Comparison of ENCODE assay signal across 4 cellular contexts in genomic region chr5:181210148-181210547, GRCh38. TPM values are rescaled to one million over a fixed set of nuclear protein-coding genes. Genes with fewer than 3 reads are reported as not detected.
DNase-seq lines count a peak whose midpoint lies in the region; ATAC-seq, FAIRE-seq and TF ChIP-seq lines count a peak whose summit lies in the region.
"Not testable (repeated sequence)": the region's sequence is repeated elsewhere in the genome, so short reads cannot be mapped to it uniquely, and the experiment has no call there.

No MANE protein-coding gene starts in this region.

- ATAC-seq in HCT116, result peak; percentile 13
- not testable (repeated sequence) for ATAC-seq in HepG2

- RAD21 ChIA-PET in HCT116 (lab: Charles Lee; ENCODE audit: low non-redundant PET in 1 of 2, low total read pairs in 2 of 2, uncharacterized antibody in 2 of 2, unreplicated experiment in 2 of 2), result not testable (repeated sequence)

- peak overlapping the region; percentile 27; the same call in 1 of the 2 replicates for H3K9ac ChIP-seq in HCT116 (ENCODE audit: low read length)
- H3K9ac ChIP-seq in MM.1S (ENCODE audit: low read length); HepG2 (ENCODE audit: insufficient read depth, low read depth, low read length): not testable (repeated sequence)

- not testable (repeated sequence) for TF ChIP-seq CTCF in HCT116 (IDR thresholded peaks at IDR 0.05 in 2 of 3, conservative IDR thresholded peaks at IDR 0.05 in 1 of 3; ENCODE audit: borderline replicate concordance in 1 of 3, insufficient read depth in 1 of 3, low read depth in 2 of 3, low read length in 2 of 3); MM.1S (IDR thresholded peaks at IDR 0.05; ENCODE audit: low read length); HepG2 (CRISPR knock-in tag; IDR thresholded peaks at IDR 0.05); sigmoid colon (IDR thresholded peaks at IDR 0.05)

- intact Hi-C loops in HCT116 (cut with micrococcal nuclease), result loop anchor here (1.0 kb wide), 1 partner anchor 8 kb away; no protein-coding TSS in a partner anchor
- intact Hi-C loops in HepG2 (cut with micrococcal nuclease; ENCODE audit: unreplicated experiment); sigmoid colon (cut with DNase I): not testable (repeated sequence)

- TF ChIP-seq EP300 in HepG2 (IDR thresholded peaks at IDR 0.05; ENCODE audit: low read depth in 2 of 2, low read length in 2 of 2); HepG2 (CRISPR knock-in tag; IDR thresholded peaks at IDR 0.05; ENCODE audit: borderline replicate concordance); sigmoid colon (IDR thresholded peaks at IDR 0.05): not testable (repeated sequence)

- H3K4me1 ChIP-seq in HCT116 (ENCODE audit: control insufficient read depth in 1 of 2, insufficient read depth in 2 of 2, low read length in 2 of 2) (peaks cover 22 to 65% of the 10 kb centered on the region in 2 experiments), sigmoid colon (peaks cover 0 to 21% (median 20%) of the 10 kb centered on the region in 4 donors)
- not testable (repeated sequence) for H3K4me1 ChIP-seq in MM.1S (ENCODE audit: low read length); HepG2 (ENCODE audit: insufficient read depth, low read length)

- not testable (repeated sequence) for H3K9me3 ChIP-seq in HCT116 (ENCODE audit: control insufficient read depth in 1 of 2, insufficient read depth in 1 of 2, low read depth in 1 of 2, low read length in 2 of 2); MM.1S (replicated peaks; ENCODE audit: insufficient read depth, low read length); HepG2 (ENCODE audit: low read length); sigmoid colon

- not testable (repeated sequence) for H3K36me3 ChIP-seq in HCT116 (ENCODE audit: control insufficient read depth in 1 of 2, insufficient read depth in 2 of 2, low read length in 2 of 2); MM.1S (replicated peaks; ENCODE audit: insufficient read depth, low read length); HepG2 (replicated peaks in 1 of 2; ENCODE audit: control insufficient read depth in 1 of 2, insufficient read depth in 2 of 2, low read length in 2 of 2); sigmoid colon

- H2AFZ ChIP-seq in HCT116 (ENCODE audit: low read depth, low read length, poor library complexity, severe bottlenecking), result peak overlapping the region; percentile 49
- not testable (repeated sequence) for H2AFZ ChIP-seq in MM.1S (ENCODE audit: low read length); HepG2 (ENCODE audit: low read length)

- TF ChIP-seq POLR2A in HCT116 (IDR thresholded peaks at IDR 0.05; ENCODE audit: borderline replicate concordance, extremely low read depth, insufficient read depth, insufficient read length); HepG2 (IDR thresholded peaks at IDR 0.05; ENCODE audit: insufficient read depth in 1 of 2, low read depth in 2 of 2, low read length in 2 of 2); sigmoid colon (IDR thresholded peaks at IDR 0.05): not testable (repeated sequence)

- peak overlapping the region; percentile 73 for H3K4me2 ChIP-seq in HCT116 (ENCODE audit: low read length)
- H3K4me2 ChIP-seq in MM.1S (ENCODE audit: low read depth, low read length); HepG2 (ENCODE audit: low read depth, low read length): not testable (repeated sequence)

- not testable (repeated sequence) for BruUV-seq in HCT116 (replicated peaks; lab: Mats Ljungman, UMichigan); HepG2 (replicated peaks; lab: Mats Ljungman, UMichigan)

- CTCF ChIA-PET in HCT116 (lab: Charles Lee), result interaction anchor here (0.7 kb wide), 1 partner anchor 341 kb away, joined by 3 read pairs; no protein-coding TSS in a partner anchor
- CTCF ChIA-PET in HepG2 (lab: Yijun Ruan, JAX; ENCODE audit: low intra/inter-chr PET ratio, low total read pairs), result not testable (repeated sequence)

- in situ Hi-C loops in HepG2 (cut with HindIII; ENCODE audit: extremely low pct_ligation_motif_present, low pct_unique_long_range_greater_than_20kb), result not testable (repeated sequence)

- H3F3A ChIP-seq in MM.1S (ENCODE audit: insufficient read depth, low read length), result peaks cover 18% of the 10 kb centered on the region

- POLR2A ChIA-PET in HCT116 (lab: Charles Lee), result interaction anchor here (0.9 kb wide), 1 partner anchor 18 kb away, joined by 3 read pairs; no protein-coding TSS in a partner anchor
- POLR2A ChIA-PET in HepG2 (lab: Yijun Ruan, JAX), result not testable (repeated sequence)

- H3K9me2 ChIP-seq in HCT116 (ENCODE audit: insufficient read depth); MM.1S (replicated peaks; ENCODE audit: insufficient read depth, low read length): not testable (repeated sequence)

- WGBS in HepG2 (ENCODE audit: low lambda C conversion rate), result 16% methylated on average over 9 of the region's 11 CpGs
- 57 to 84% methylated on average over 11 of the region's 11 CpGs for WGBS in sigmoid colon, 2 donors

- H3K79me2 ChIP-seq in HCT116 (ENCODE audit: insufficient read depth, low read length); MM.1S (ENCODE audit: low read length); HepG2 (ENCODE audit: insufficient read depth, low read length): not testable (repeated sequence)

- not testable (repeated sequence) for TF ChIP-seq RAD21 in HCT116 (IDR thresholded peaks at IDR 0.05; ENCODE audit: low read depth); HepG2 (CRISPR knock-in tag; IDR thresholded peaks at IDR 0.05)

- FAIRE-seq in HepG2 (lab: Jason Lieb, UNC), result not testable (repeated sequence)

- peak overlapping the region; percentile 56 for H3K27ac ChIP-seq in HCT116 (ENCODE audit: low read depth, low read length)
- H3K27ac ChIP-seq in MM.1S (ENCODE audit: low read length); HepG2 (ENCODE audit: extremely low read length, insufficient read depth, low read length); sigmoid colon: not testable (repeated sequence)

- H4K20me1 ChIP-seq in HCT116 (ENCODE audit: insufficient read depth); MM.1S (ENCODE audit: insufficient read depth, low read length); HepG2 (ENCODE audit: insufficient read depth, low read length): not testable (repeated sequence)

- peak; percentile 48 for DNase-seq in HCT116 (ENCODE audit: low read depth, low spot score)
- peak; percentile 2 for DNase-seq in MM.1S
- not testable (repeated sequence) for DNase-seq in HepG2 (ENCODE audit: low spot score)
- peak; percentile 49 for DNase-seq in sigmoid colon

- not testable (repeated sequence) for H3K27me3 ChIP-seq in HCT116 (ENCODE audit: insufficient read depth, low read length); MM.1S (replicated peaks; ENCODE audit: insufficient read depth, low read length); sigmoid colon
- peaks cover 0 to 14% of the 10 kb centered on the region in 2 experiments; a peak in 1 of 5 replicates for H3K27me3 ChIP-seq in HepG2 (ENCODE audit: control insufficient read depth in 1 of 2, insufficient read depth in 2 of 2, low read length in 2 of 2)

- peak overlapping the region in 1 of 2 experiments; percentile 30; a peak in 2 of 4 replicates for H3K4me3 ChIP-seq in HCT116 (replicated peaks in 1 of 2; ENCODE audit: low read depth in 1 of 2, low read length in 2 of 2)
- H3K4me3 ChIP-seq in MM.1S (ENCODE audit: low read length); HepG2 (replicated peaks in 1 of 3; ENCODE audit: insufficient read depth in 1 of 3, low read depth in 2 of 3, low read length in 3 of 3); sigmoid colon: not testable (repeated sequence)

RNA-seq across cellular contexts. Expression of gene TRIM7, which starts 5.2 kb away (rescaled TPM):
- 30.2 TPM for total RNA-seq in HCT116 (2021; ENCODE audit: unreplicated experiment)
- 21.9 and 25.3 TPM in 2 replicates for polyA plus RNA-seq in HCT116 (2012)
- not detected in 2 replicates for total RNA-seq in HepG2 (2016; rRNA removed; fragmentation: Illumina TruSeq; extraction: Trizol)
- total RNA-seq in HepG2 (2016; cell fraction: cytosol; rRNA removed; fragmentation: Illumina TruSeq; extraction: Trizol; ENCODE audit: low read depth), result not detected in 2 replicates
- not detected in 2 replicates for total RNA-seq in HepG2 (2016; cell fraction: insoluble cytoplasmic fraction; rRNA removed; fragmentation: Illumina TruSeq; extraction: Trizol)
- total RNA-seq in HepG2 (2016; cell fraction: membrane; rRNA removed; fragmentation: Illumina TruSeq; extraction: Trizol), result not detected in 2 replicates
- not detected in 2 replicates for total RNA-seq in HepG2 (2016; cell fraction: nucleus; rRNA removed; fragmentation: Illumina TruSeq; extraction: Trizol)
- 0.10 and 0.13 TPM in 2 replicates for polyA plus RNA-seq in HepG2 (2011; rRNA removed)
- polyA plus RNA-seq in HepG2 (2011; cell fraction: cytosol; rRNA removed), result 0.11 and 0.13 TPM in 2 replicates
- polyA plus RNA-seq in HepG2 (2011; cell fraction: nucleus; rRNA removed), result 0.16 and 0.29 TPM in 2 replicates
- polyA plus RNA-seq in HepG2 (2012), result 0.13 TPM in 1 of 2 replicates, not detected in the other
- not detected in 2 replicates for polyA plus RNA-seq in HepG2 (2016; cell fraction: cytosol; fragmentation: Illumina TruSeq; extraction: Trizol; ENCODE audit: low read depth)
- polyA plus RNA-seq in HepG2 (2016; cell fraction: insoluble cytoplasmic fraction; fragmentation: Illumina TruSeq; extraction: Trizol; ENCODE audit: low read depth), result not detected in 2 replicates
- 0.23 TPM in 1 of 2 replicates, not detected in the other for polyA plus RNA-seq in HepG2 (2016; cell fraction: membrane; fragmentation: Illumina TruSeq; extraction: Trizol; ENCODE audit: low read depth)
- polyA plus RNA-seq in HepG2 (2016; cell fraction: nucleus; fragmentation: Illumina TruSeq; extraction: Trizol; ENCODE audit: insufficient read depth, low read depth), result not detected in 2 replicates
- 10.8 TPM in 1 of 2 replicates, not detected in the other for polyA minus RNA-seq in HepG2 (2011; rRNA and poly(A)+ RNA removed; ENCODE audit: low replicate concordance)
- 0.88 TPM in 1 of 2 replicates, not detected in the other for polyA minus RNA-seq in HepG2 (2011; cell fraction: cytosol; rRNA and poly(A)+ RNA removed)
- polyA minus RNA-seq in HepG2 (2011; cell fraction: nucleus; rRNA and poly(A)+ RNA removed), result 1.2 TPM in 1 of 2 replicates, not detected in the other
- 1 to 10 TPM in 3 of 4 donors, under 1 TPM in 1; 0.55 to 2.1 (median 1.1) TPM for total RNA-seq in sigmoid colon
- 1 to 10 TPM in 2 of 3 donors, under 1 TPM in 1; 0.60 to 5.3 (median 3.2) TPM for polyA plus RNA-seq in sigmoid colon

RNA-seq across cellular contexts. Expression of gene TRIM41, which starts 12.9 kb away (rescaled TPM):
- total RNA-seq in HCT116 (2021; ENCODE audit: unreplicated experiment) (51.8 TPM), HepG2 (2016; rRNA removed; fragmentation: Illumina TruSeq; extraction: Trizol) (10.9 and 16.7 TPM in 2 replicates), sigmoid colon (10 to 100 TPM in 2 of 4 donors, 1 to 10 TPM in 2; 8.2 to 15.3 (median 11.8) TPM)
- polyA plus RNA-seq in HCT116 (2012), result 34.1 and 37.8 TPM in 2 replicates
- total RNA-seq in HepG2 (2016; cell fraction: cytosol; rRNA removed; fragmentation: Illumina TruSeq; extraction: Trizol; ENCODE audit: low read depth), result 3.4 and 3.6 TPM in 2 replicates
- total RNA-seq in HepG2 (2016; cell fraction: insoluble cytoplasmic fraction; rRNA removed; fragmentation: Illumina TruSeq; extraction: Trizol), result 12.4 and 16.7 TPM in 2 replicates
- 9.1 and 9.7 TPM in 2 replicates for total RNA-seq in HepG2 (2016; cell fraction: membrane; rRNA removed; fragmentation: Illumina TruSeq; extraction: Trizol)
- 11.4 and 13.1 TPM in 2 replicates for total RNA-seq in HepG2 (2016; cell fraction: nucleus; rRNA removed; fragmentation: Illumina TruSeq; extraction: Trizol)
- polyA plus RNA-seq in HepG2 (2011; rRNA removed) (10.2 and 10.9 TPM in 2 replicates), sigmoid colon (10 to 100 TPM; 13.2 to 25.3 (median 19.0) TPM)
- polyA plus RNA-seq in HepG2 (2011; cell fraction: cytosol; rRNA removed), result 5.4 and 6.4 TPM in 2 replicates
- 66.0 and 81.3 TPM in 2 replicates for polyA plus RNA-seq in HepG2 (2011; cell fraction: nucleus; rRNA removed)
- polyA plus RNA-seq in HepG2 (2012), result 10.5 and 10.9 TPM in 2 replicates
- 2.6 and 3.0 TPM in 2 replicates for polyA plus RNA-seq in HepG2 (2016; cell fraction: cytosol; fragmentation: Illumina TruSeq; extraction: Trizol; ENCODE audit: low read depth)
- polyA plus RNA-seq in HepG2 (2016; cell fraction: insoluble cytoplasmic fraction; fragmentation: Illumina TruSeq; extraction: Trizol; ENCODE audit: low read depth), result 15.2 and 16.5 TPM in 2 replicates
- polyA plus RNA-seq in HepG2 (2016; cell fraction: membrane; fragmentation: Illumina TruSeq; extraction: Trizol; ENCODE audit: low read depth), result 7.8 and 8.3 TPM in 2 replicates
- 28.6 and 33.8 TPM in 2 replicates for polyA plus RNA-seq in HepG2 (2016; cell fraction: nucleus; fragmentation: Illumina TruSeq; extraction: Trizol; ENCODE audit: insufficient read depth, low read depth)
- 7.5 and 14.8 TPM in 2 replicates for polyA minus RNA-seq in HepG2 (2011; rRNA and poly(A)+ RNA removed; ENCODE audit: low replicate concordance)
- polyA minus RNA-seq in HepG2 (2011; cell fraction: cytosol; rRNA and poly(A)+ RNA removed), result 3.3 and 3.7 TPM in 2 replicates
- 17.4 and 18.8 TPM in 2 replicates for polyA minus RNA-seq in HepG2 (2011; cell fraction: nucleus; rRNA and poly(A)+ RNA removed)

RNA-seq across cellular contexts. Expression of gene RACK1, which starts 33.6 kb away (rescaled TPM):
- 2,432 TPM for total RNA-seq in HCT116 (2021; ENCODE audit: unreplicated experiment)
- 5,228 and 5,585 TPM in 2 replicates for polyA plus RNA-seq in HCT116 (2012)
- 2,514 and 3,226 TPM in 2 replicates for total RNA-seq in HepG2 (2016; rRNA removed; fragmentation: Illumina TruSeq; extraction: Trizol)
- total RNA-seq in HepG2 (2016; cell fraction: cytosol; rRNA removed; fragmentation: Illumina TruSeq; extraction: Trizol; ENCODE audit: low read depth), result 4,063 and 4,402 TPM in 2 replicates
- total RNA-seq in HepG2 (2016; cell fraction: insoluble cytoplasmic fraction; rRNA removed; fragmentation: Illumina TruSeq; extraction: Trizol), result 2,554 and 3,310 TPM in 2 replicates
- total RNA-seq in HepG2 (2016; cell fraction: membrane; rRNA removed; fragmentation: Illumina TruSeq; extraction: Trizol), result 5,165 and 5,275 TPM in 2 replicates
- total RNA-seq in HepG2 (2016; cell fraction: nucleus; rRNA removed; fragmentation: Illumina TruSeq; extraction: Trizol), result 943 and 1,018 TPM in 2 replicates
- polyA plus RNA-seq in HepG2 (2011; rRNA removed), result 6,141 and 6,693 TPM in 2 replicates
- 6,517 and 7,296 TPM in 2 replicates for polyA plus RNA-seq in HepG2 (2011; cell fraction: cytosol; rRNA removed)
- polyA plus RNA-seq in HepG2 (2011; cell fraction: nucleus; rRNA removed), result 2,166 and 2,467 TPM in 2 replicates
- 4,104 and 4,114 TPM in 2 replicates for polyA plus RNA-seq in HepG2 (2012)
- 3,699 and 3,997 TPM in 2 replicates for polyA plus RNA-seq in HepG2 (2016; cell fraction: cytosol; fragmentation: Illumina TruSeq; extraction: Trizol; ENCODE audit: low read depth)
- polyA plus RNA-seq in HepG2 (2016; cell fraction: insoluble cytoplasmic fraction; fragmentation: Illumina TruSeq; extraction: Trizol; ENCODE audit: low read depth), result 3,545 and 3,580 TPM in 2 replicates
- polyA plus RNA-seq in HepG2 (2016; cell fraction: membrane; fragmentation: Illumina TruSeq; extraction: Trizol; ENCODE audit: low read depth), result 4,862 and 5,343 TPM in 2 replicates
- 1,515 and 1,598 TPM in 2 replicates for polyA plus RNA-seq in HepG2 (2016; cell fraction: nucleus; fragmentation: Illumina TruSeq; extraction: Trizol; ENCODE audit: insufficient read depth, low read depth)
- polyA minus RNA-seq in HepG2 (2011; rRNA and poly(A)+ RNA removed; ENCODE audit: low replicate concordance), result 10,364 and 11,951 TPM in 2 replicates
- 2,548 and 2,636 TPM in 2 replicates for polyA minus RNA-seq in HepG2 (2011; cell fraction: cytosol; rRNA and poly(A)+ RNA removed)
- polyA minus RNA-seq in HepG2 (2011; cell fraction: nucleus; rRNA and poly(A)+ RNA removed), result 1,064 and 1,481 TPM in 2 replicates
- total RNA-seq in sigmoid colon, result 1,000 to 10,000 TPM; 2,029 to 2,209 (median 2,163) TPM
- 1,000 to 10,000 TPM; 1,821 to 2,943 (median 2,181) TPM for polyA plus RNA-seq in sigmoid colon

RNA-seq across cellular contexts. Expression of gene TRIM52, which starts 50.8 kb away (rescaled TPM):
- total RNA-seq in HCT116 (2021; ENCODE audit: unreplicated experiment), result 7.6 TPM
- polyA plus RNA-seq in HCT116 (2012), result 5.7 and 6.3 TPM in 2 replicates
- total RNA-seq in HepG2 (2016; rRNA removed; fragmentation: Illumina TruSeq; extraction: Trizol), result 5.7 and 7.2 TPM in 2 replicates
- total RNA-seq in HepG2 (2016; cell fraction: cytosol; rRNA removed; fragmentation: Illumina TruSeq; extraction: Trizol; ENCODE audit: low read depth), result 0.20 and 0.44 TPM in 2 replicates
- total RNA-seq in HepG2 (2016; cell fraction: insoluble cytoplasmic fraction; rRNA removed; fragmentation: Illumina TruSeq; extraction: Trizol), result 5.4 and 6.0 TPM in 2 replicates
- total RNA-seq in HepG2 (2016; cell fraction: membrane; rRNA removed; fragmentation: Illumina TruSeq; extraction: Trizol), result 2.1 and 2.2 TPM in 2 replicates
- total RNA-seq in HepG2 (2016; cell fraction: nucleus; rRNA removed; fragmentation: Illumina TruSeq; extraction: Trizol), result 10.3 and 12.8 TPM in 2 replicates
- 11.6 and 11.7 TPM in 2 replicates for polyA plus RNA-seq in HepG2 (2011; rRNA removed)
- 4.4 and 5.3 TPM in 2 replicates for polyA plus RNA-seq in HepG2 (2011; cell fraction: cytosol; rRNA removed)
- polyA plus RNA-seq in HepG2 (2011; cell fraction: nucleus; rRNA removed), result 16.4 and 22.4 TPM in 2 replicates
- 9.0 and 15.2 TPM in 2 replicates for polyA plus RNA-seq in HepG2 (2012)
- 0.20 and 0.26 TPM in 2 replicates for polyA plus RNA-seq in HepG2 (2016; cell fraction: cytosol; fragmentation: Illumina TruSeq; extraction: Trizol; ENCODE audit: low read depth)
- polyA plus RNA-seq in HepG2 (2016; cell fraction: insoluble cytoplasmic fraction; fragmentation: Illumina TruSeq; extraction: Trizol; ENCODE audit: low read depth), result 5.4 and 5.6 TPM in 2 replicates
- polyA plus RNA-seq in HepG2 (2016; cell fraction: membrane; fragmentation: Illumina TruSeq; extraction: Trizol; ENCODE audit: low read depth), result 0.95 and 1.1 TPM in 2 replicates
- polyA plus RNA-seq in HepG2 (2016; cell fraction: nucleus; fragmentation: Illumina TruSeq; extraction: Trizol; ENCODE audit: insufficient read depth, low read depth), result 27.9 and 33.0 TPM in 2 replicates
- polyA minus RNA-seq in HepG2 (2011; rRNA and poly(A)+ RNA removed; ENCODE audit: low replicate concordance), result 9.3 and 15.7 TPM in 2 replicates
- 2.7 and 3.2 TPM in 2 replicates for polyA minus RNA-seq in HepG2 (2011; cell fraction: cytosol; rRNA and poly(A)+ RNA removed)
- polyA minus RNA-seq in HepG2 (2011; cell fraction: nucleus; rRNA and poly(A)+ RNA removed), result 22.7 and 24.9 TPM in 2 replicates
- 10 to 100 TPM in 3 of 4 donors, 1 to 10 TPM in 1; 7.1 to 26.9 (median 16.0) TPM for total RNA-seq in sigmoid colon
- polyA plus RNA-seq in sigmoid colon, result 1 to 10 TPM; 4.2 to 9.6 (median 5.8) TPM
